2 cellular contexts compared by ENCODE assay signal in genomic region chr9:134236001-134236421, GRCh38.
TF ChIP-seq lines count a peak whose summit lies in the region.

No MANE protein-coding gene starts in this region.

TF ChIP-seq in SK-N-SH treated with all-trans-retinoic acid at 6 μM for 48 hours, 23 proteins besides CTCF, POLR2A, EP300 and RAD21 (continued from another document):
- TF ChIP-seq PATZ1 (CRISPR knock-in tag; IDR thresholded peaks at IDR 0.05; ENCODE audit: borderline replicate concordance), result no peak
- TF ChIP-seq ZNF565 (CRISPR knock-in tag; conservative IDR thresholded peaks at IDR 0.05; ENCODE audit: low read depth), result no peak

TF ChIP-seq in SK-N-SH, 30 proteins besides CTCF, POLR2A, EP300 and RAD21 (continued from another document):
- TF ChIP-seq REST (IDR thresholded peaks at IDR 0.05; ENCODE audit: low read depth, low read length), result no peak
- TF ChIP-seq MXI1 (IDR thresholded peaks at IDR 0.05; ENCODE audit: low read depth, low read length), result no peak
- TF ChIP-seq TCF12 (IDR thresholded peaks at IDR 0.05), result no peak
- no peak for TF ChIP-seq SMC3 (IDR thresholded peaks at IDR 0.05; ENCODE audit: low read depth, low read length)
- TF ChIP-seq RXRA (IDR thresholded peaks at IDR 0.05; ENCODE audit: borderline replicate concordance, low read depth), result no peak
- no peak for TF ChIP-seq FOSL2 (IDR thresholded peaks at IDR 0.05; ENCODE audit: borderline replicate concordance, low read depth)
- no peak for TF ChIP-seq ZBTB33 (IDR thresholded peaks at IDR 0.05; ENCODE audit: borderline replicate concordance, low read depth)
TF ChIP-seq in SK-N-SH: peak in this region for 0.
